In genomic region chr7:1974290-1974689, GRCh38 we compare ENCODE assay signal across 15 cellular contexts.
"Had no signal": no experiment of that assay in that cellular context is flagged by ENCODE, and none has a peak within 500 bp of the region (broad histone marks: within the 10 kb centered on the region; RNA-seq: fewer than 3 reads in every experiment).

No MANE protein-coding gene starts in this region.

- H3K9me3 ChIP-seq: body of pancreas, lower lobe of right lung, ovary, psoas muscle, thoracic aorta had no signal

- H3K4me3 Mint-ChIP-seq: activated CD4-positive, alpha-beta memory T cell treated with anti-CD3 and anti-CD28 coated beads for 36 hours had no signal

- H3K27me3 Mint-ChIP-seq: activated CD4-positive, alpha-beta memory T cell treated with anti-CD3 and anti-CD28 coated beads for 36 hours had no signal

- H3K27ac Mint-ChIP-seq: activated CD4-positive, alpha-beta memory T cell treated with anti-CD3 and anti-CD28 coated beads for 36 hours had no signal

- H3K27ac ChIP-seq: body of pancreas, foreskin keratinocyte, lower lobe of right lung, ovary, psoas muscle, thoracic aorta had no signal

- H3K4me1 ChIP-seq: body of pancreas, foreskin keratinocyte, lower lobe of right lung, psoas muscle had no signal

- H3K27me3 ChIP-seq: body of pancreas, dorsolateral prefrontal cortex, foreskin keratinocyte, ovary had no signal

- H3K9me3 Mint-ChIP-seq: activated CD4-positive, alpha-beta memory T cell treated with anti-CD3 and anti-CD28 coated beads for 36 hours had no signal

- ATAC-seq: body of pancreas, foreskin keratinocyte had no signal

- H3K36me3 ChIP-seq: ovary, thoracic aorta had no signal

- DNase-seq: activated CD4-positive, alpha-beta memory T cell treated with anti-CD3 and anti-CD28 coated beads for 36 hours; activated gamma-delta T cell; activated T-cell treated with anti-CD3 and anti-CD28 coated beads, Interleukin-2, amount 50 U/mL, for 48 hours; body of pancreas; caudate nucleus; foreskin keratinocyte; hippocampal formation; ovary; small intestine; stimulated activated CD4-positive, alpha-beta T cell treated with anti-CD3 and anti-CD28 coated beads, Interleukin-4, amount 100 ng/mL, for 1 hour; WERI-Rb-1 had no signal

- H3K4me3 ChIP-seq: body of pancreas, dorsolateral prefrontal cortex, lower lobe of right lung, ovary, psoas muscle, thoracic aorta had no signal
